ENCODE assay signal across 22 cellular contexts in the genomic region with DNA sequence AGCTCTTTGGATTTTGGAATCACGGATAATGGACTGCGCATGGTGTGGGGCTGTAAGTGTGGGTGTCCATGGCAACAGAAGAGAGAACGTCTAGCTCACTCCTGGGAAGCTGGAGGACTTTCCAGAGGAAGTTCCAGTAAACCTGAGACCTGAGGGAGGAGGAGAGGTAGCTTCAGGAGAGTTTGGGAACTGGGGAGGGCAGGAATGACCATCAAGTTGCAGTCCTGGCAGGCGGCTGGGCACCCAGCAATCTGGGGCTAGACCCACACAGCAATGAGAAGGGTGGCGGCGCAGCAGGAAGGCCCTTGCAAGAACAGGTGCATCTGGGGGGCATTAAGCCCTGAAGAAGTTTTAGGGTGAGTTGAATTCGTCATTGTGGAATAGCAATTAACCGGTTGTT.
DNase-seq lines count a peak whose midpoint lies in the region; TF ChIP-seq lines count a peak whose summit lies in the region.
"Had no signal": no experiment of that assay in that cellular context is flagged by ENCODE, and none has a peak within 500 bp of the region (broad histone marks: within the 10 kb centered on the region; RNA-seq: fewer than 3 reads in every experiment).

No MANE protein-coding gene starts in this region.

- H3K4me3 Mint-ChIP-seq in neural progenitor cell: no peak overlapping the region
- H3K4me3 Mint-ChIP-seq: CD14-positive monocyte; CD4-positive, alpha-beta T cell; CD8-positive, alpha-beta memory T cell; GM23338; H9 had no signal

- H4K20me1 ChIP-seq in neural progenitor cell (ENCODE audit: low read depth): no peaks in the 10 kb centered on the region
- H4K20me1 ChIP-seq: BLaER1 treated with 17β-estradiol and CSF1 and Interleukin-3, amounts not matched to agents 10 nM and 100 nM had no signal

- H3K79me2 ChIP-seq in neural progenitor cell (ENCODE audit: low read depth): no peaks in the 10 kb centered on the region

- TF ChIP-seq CTCF in neural progenitor cell (IDR thresholded peaks at IDR 0.05): no peak

- H3K4me1 ChIP-seq in neural progenitor cell: peaks cover 22% of the 10 kb centered on the region
- H3K4me1 ChIP-seq: A549 had no signal

- H3K4me3 ChIP-seq in neural progenitor cell: no peak overlapping the region
- H3K4me3 ChIP-seq: A549; BLaER1 treated with 17β-estradiol and CSF1 and Interleukin-3, amounts not matched to agents 10 nM and 100 nM; GM12878; GM23338 had no signal

- H2AFZ ChIP-seq in neural progenitor cell (replicated peaks): no peak overlapping the region
- H2AFZ ChIP-seq: GM23338 had no signal

- H3K4me1 Mint-ChIP-seq in neural progenitor cell: peaks cover 30% of the 10 kb centered on the region
- H3K4me1 Mint-ChIP-seq: CD8-positive, alpha-beta memory T cell had no signal

- H3K9me3 Mint-ChIP-seq in neural progenitor cell: no peaks in the 10 kb centered on the region
- H3K9me3 Mint-ChIP-seq: CD14-positive monocyte; CD4-positive, alpha-beta T cell; CD8-positive, alpha-beta memory T cell; GM23338; H9 had no signal

- H3K27me3 Mint-ChIP-seq in neural progenitor cell (ENCODE audit: insufficient read depth, low read depth): peaks cover 4% of the 10 kb centered on the region
- H3K27me3 Mint-ChIP-seq: CD4-positive, alpha-beta T cell; CD8-positive, alpha-beta memory T cell had no signal

- no peaks in the 10 kb centered on the region for H3K27me3 ChIP-seq in neural progenitor cell
- H3K27me3 ChIP-seq: BE2C; BLaER1 treated with 17β-estradiol and CSF1 and Interleukin-3, amounts not matched to agents 10 nM and 100 nM had no signal

- H3F3A ChIP-seq in neural progenitor cell (ENCODE audit: low read depth): no peaks in the 10 kb centered on the region

- no peaks in the 10 kb centered on the region for H3K36me3 ChIP-seq in neural progenitor cell
- H3K36me3 ChIP-seq: BE2C; BLaER1 treated with 17β-estradiol and CSF1 and Interleukin-3, amounts not matched to agents 10 nM and 100 nM had no signal

- H3K27ac Mint-ChIP-seq in neural progenitor cell: peak overlapping the region; percentile 21
- H3K27ac Mint-ChIP-seq: CD14-positive monocyte; CD4-positive, alpha-beta T cell; GM23338; H9 had no signal

- no peaks in the 10 kb centered on the region for H3K9me3 ChIP-seq in neural progenitor cell (ENCODE audit: low read depth)
- H3K9me3 ChIP-seq: A549; BE2C; BLaER1 treated with 17β-estradiol and CSF1 and Interleukin-3, amounts not matched to agents 10 nM and 100 nM had no signal

- H3K27ac ChIP-seq in neural progenitor cell: no peak overlapping the region
- H3K27ac ChIP-seq: A549; BLaER1 treated with 17β-estradiol and CSF1 and Interleukin-3, amounts not matched to agents 10 nM and 100 nM had no signal

- H3K36me3 Mint-ChIP-seq in neural progenitor cell: no peaks in the 10 kb centered on the region
- H3K36me3 Mint-ChIP-seq: CD14-positive monocyte had no signal

- H3K9ac ChIP-seq in neural progenitor cell: no peak overlapping the region
- H3K9ac ChIP-seq: BLaER1 treated with 17β-estradiol and CSF1 and Interleukin-3, amounts not matched to agents 10 nM and 100 nM had no signal

- H3K4me2 ChIP-seq in neural progenitor cell: no peak overlapping the region
- H3K4me2 ChIP-seq: A549; BLaER1 treated with 17β-estradiol and CSF1 and Interleukin-3, amounts not matched to agents 10 nM and 100 nM; GM23338 had no signal

- DNase-seq in NCI-H748 (lab: John Stamatoyannopoulos, UW; ENCODE audit: unreplicated experiment): peak; percentile 15
- DNase-seq in NCI-H748 treated with DMSO at 0.1 percent for 48 hours (lab: John Stamatoyannopoulos, UW): no peak
- DNase-seq in NCI-H524 treated with DMSO at 0.1 percent for 48 hours (lab: John Stamatoyannopoulos, UW): peak; percentile 87
- DNase-seq in neural progenitor cell (ENCODE audit: low spot score): no peak
- DNase-seq in activated CD8-positive, alpha-beta memory T cell treated with anti-CD3 and anti-CD28 coated beads, Interleukin-2, amount 50 U/mL, for 48 hours: no peak
- DNase-seq in stimulated activated CD4-positive, alpha-beta T cell treated with anti-CD3 and anti-CD28 coated beads, Interleukin-1b, Interleukin-23, amount 100 ng/mL, for 48 hours: no peak
- DNase-seq: 8988T; ACHN; AML-193; BE2C; CD4-positive, alpha-beta T cell; CD8-positive, alpha-beta memory T cell; DMS 273 treated with DMSO at 0.1 percent for 48 hours; DMS79; EL; GDM1; H9 had no signal

Comparison
In these comparisons a context has a peak if more than half of its experiments do, and no peak if none do; other contexts are left out.
1. DNase-seq: peak in NCI-H748 (single experiment) and NCI-H524 treated with DMSO at 0.1 percent for 48 hours (single experiment); none in NCI-H748 treated with DMSO at 0.1 percent for 48 hours (single experiment), neural progenitor cell (single experiment), activated CD8-positive, alpha-beta memory T cell treated with anti-CD3 and anti-CD28 coated beads, Interleukin-2, amount 50 U/mL, for 48 hours (single experiment) and stimulated activated CD4-positive, alpha-beta T cell treated with anti-CD3 and anti-CD28 coated beads, Interleukin-1b, Interleukin-23, amount 100 ng/mL, for 48 hours (single experiment).